1 cellular context compared by ENCODE assay signal in genomic region chr12:13602217-13602616, GRCh38.
TF ChIP-seq lines count a peak whose summit lies in the region.

No MANE protein-coding gene starts in this region.

TF ChIP-seq in HepG2, 621 proteins besides CTCF, POLR2A, EP300 and RAD21 (continued from another document):
- TF ChIP-seq PRPF4 (IDR thresholded peaks at IDR 0.05; ENCODE audit: low read depth, low read length, poor library complexity, severe bottlenecking) (no peak), ZZZ3 (CRISPR knock-in tag; IDR thresholded peaks at IDR 0.05; ENCODE audit: borderline replicate concordance) (no peak), ZNF770 (CRISPR knock-in tag; IDR thresholded peaks at IDR 0.05) (no peak), SP2 (CRISPR knock-in tag; IDR thresholded peaks at IDR 0.05) (no peak), ZBTB44 (CRISPR knock-in tag; IDR thresholded peaks at IDR 0.05) (no peak), YY1 (IDR thresholded peaks at IDR 0.05; ENCODE audit: insufficient read depth, insufficient replicate concordance, low read depth, low read length) (no peak), ZNF691 (CRISPR knock-in tag; IDR thresholded peaks at IDR 0.05; ENCODE audit: borderline replicate concordance, low read depth) (no peak)
